Comparison of ENCODE assay signal across 25 cellular contexts in the genomic region with DNA sequence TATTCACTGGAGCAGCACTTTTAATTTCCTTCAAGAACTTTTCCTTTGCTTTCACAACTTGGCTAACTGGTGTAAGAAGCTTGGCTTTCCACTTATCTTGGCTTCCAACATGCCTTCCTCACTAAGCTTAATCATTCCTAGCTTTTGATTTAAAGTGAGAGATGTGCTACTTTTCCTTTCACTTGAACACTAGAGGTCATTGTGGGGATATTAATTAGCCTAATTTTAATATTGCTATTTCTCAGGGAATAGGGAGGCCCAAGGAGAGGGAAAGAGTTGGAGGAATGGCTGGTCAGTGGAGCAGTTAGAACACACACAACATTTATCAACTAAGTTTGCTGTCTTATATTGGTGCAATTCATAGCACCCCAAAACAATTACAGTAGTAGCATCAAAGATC.
"Had no signal": no experiment of that assay in that cellular context is flagged by ENCODE, and none has a peak within 500 bp of the region (broad histone marks: within the 10 kb centered on the region; RNA-seq: fewer than 3 reads in every experiment).

No MANE protein-coding gene starts in this region.

- DNase-seq: activated B cell treated with CpG ODN at 0.5 μM for 24 hours; activated CD4-positive, alpha-beta T cell treated with anti-CD3 and anti-CD28 coated beads for 1 hour; activated CD4-positive, alpha-beta T cell treated with anti-CD3 and anti-CD28 coated beads, Interleukin-2, amount 10 ng/mL, durations not matched to agents 24 days and 14 days; activated CD4-positive, alpha-beta T cell treated with anti-CD3 and anti-CD28 coated beads, Interleukin-2, amount 50 U/mL, for 48 hours; activated CD8-positive, alpha-beta memory T cell treated with anti-CD3 and anti-CD28 coated beads, Interleukin-2, amount 10 ng/mL, durations not matched to agents 7 days and 5 days; activated effector memory CD4-positive, alpha-beta T cell treated with anti-CD3 and anti-CD28 coated beads, Interleukin-2, amount 50 U/mL, for 16 hours; activated naive CD4-positive, alpha-beta T cell treated with Interleukin-2 at 50 U/mL for 16 hours; activated naive CD8-positive, alpha-beta T cell treated with anti-CD3 and anti-CD28 coated beads, Interleukin-2, amount 50 U/mL, for 24 hours; activated T-cell treated with anti-CD3 and anti-CD28 coated beads, Interleukin-2, amount 50 U/mL, for 4 hours; amygdala; brain microvascular endothelial cell; colonic mucosa; Karpas-422; MV-4-11; NCI-H1092 treated with DMSO at 0.1 percent for 48 hours; NCI-H1417 treated with DMSO at 0.1 percent for 48 hours; NCI-H1694; NCI-H2029; NCI-H345; NCI-H510A treated with DMSO at 0.1 percent for 48 hours; PC-3; SHP77 treated with DMSO at 0.1 percent for 48 hours had no signal

- H3K9me3 ChIP-seq: colonic mucosa had no signal

- FAIRE-seq: astrocyte, RCC 7860 had no signal

- H3K4me1 ChIP-seq: colonic mucosa had no signal

- H3K27me3 ChIP-seq: brain microvascular endothelial cell, colonic mucosa had no signal

- H3K36me3 ChIP-seq: brain microvascular endothelial cell, colonic mucosa had no signal

- H3K4me3 ChIP-seq: colonic mucosa had no signal

- ATAC-seq: activated CD8-positive, alpha-beta memory T cell treated with anti-CD3 and anti-CD28 coated beads, Interleukin-2, amount 10 ng/mL, durations not matched to agents 7 days and 5 days; activated naive CD4-positive, alpha-beta T cell treated with anti-CD3 and anti-CD28 coated beads, Interleukin-2, amount 50 U/mL, for 72 hours; activated naive CD8-positive, alpha-beta T cell treated with anti-CD3 and anti-CD28 coated beads, Interleukin-2, amount 50 U/mL, for 24 hours; activated T-cell treated with anti-CD3 and anti-CD28 coated beads, Interleukin-2, amount 50 U/mL, for 4 hours; PC-3 had no signal

- H3K27ac ChIP-seq: brain microvascular endothelial cell, colonic mucosa had no signal
